ENCODE assay signal across 2 cellular contexts in genomic region chr11:47664936-47665335, GRCh38. TPM values are rescaled to one million over a fixed set of nuclear protein-coding genes. Genes with fewer than 3 reads are reported as not detected.
"Had no signal": no experiment of that assay in that cellular context is flagged by ENCODE, and none has a peak within 500 bp of the region (broad histone marks: within the 10 kb centered on the region; RNA-seq: fewer than 3 reads in every experiment).

No MANE protein-coding gene starts in this region.

RNA-seq across cellular contexts. Expression of gene AGBL2, which starts 50.2 kb away (rescaled TPM):
- total RNA-seq: gastrocnemius medialis, right atrium auricular region had no signal
